ENCODE assay signal across 1 cellular context in the genomic region with DNA sequence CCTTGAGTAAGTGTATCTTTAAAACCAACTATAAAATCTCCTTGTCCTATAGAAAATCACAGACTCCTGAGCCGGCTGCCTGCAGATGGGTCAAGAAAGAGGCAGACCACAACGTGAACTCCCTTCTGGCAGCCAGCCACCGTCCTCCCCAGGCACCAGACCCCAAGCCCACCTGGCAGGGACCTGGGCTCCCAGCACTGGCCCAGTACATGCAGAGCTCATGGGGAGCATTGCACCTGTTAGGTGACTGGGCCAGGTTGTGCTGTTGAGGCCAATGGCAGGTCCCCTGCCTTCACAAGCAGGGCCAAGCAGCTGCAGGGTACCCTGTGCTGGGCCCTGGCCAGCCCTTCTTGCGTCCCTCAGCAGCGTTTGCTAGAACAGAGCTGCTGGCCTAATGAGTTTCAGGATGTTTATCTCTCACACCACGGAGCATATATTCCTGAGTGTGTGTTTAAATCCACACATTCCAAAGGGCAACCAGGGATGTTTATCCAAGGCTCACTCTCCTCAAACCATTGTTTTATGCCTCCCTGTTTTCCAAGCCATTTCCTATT.
TF ChIP-seq lines count a peak whose summit lies in the region.

No MANE protein-coding gene starts in this region.

TF ChIP-seq in GM23338, 12 proteins besides CTCF, POLR2A, EP300 and RAD21 (continued from another document):
- TF ChIP-seq ZNF331 (CRISPR knock-in tag; IDR thresholded peaks at IDR 0.05; ENCODE audit: low read depth) (no peak), EZH2phosphoT487 (IDR thresholded peaks at IDR 0.05; ENCODE audit: unreplicated experiment) (no peak)
- TF ChIP-seq, protein P1, sequence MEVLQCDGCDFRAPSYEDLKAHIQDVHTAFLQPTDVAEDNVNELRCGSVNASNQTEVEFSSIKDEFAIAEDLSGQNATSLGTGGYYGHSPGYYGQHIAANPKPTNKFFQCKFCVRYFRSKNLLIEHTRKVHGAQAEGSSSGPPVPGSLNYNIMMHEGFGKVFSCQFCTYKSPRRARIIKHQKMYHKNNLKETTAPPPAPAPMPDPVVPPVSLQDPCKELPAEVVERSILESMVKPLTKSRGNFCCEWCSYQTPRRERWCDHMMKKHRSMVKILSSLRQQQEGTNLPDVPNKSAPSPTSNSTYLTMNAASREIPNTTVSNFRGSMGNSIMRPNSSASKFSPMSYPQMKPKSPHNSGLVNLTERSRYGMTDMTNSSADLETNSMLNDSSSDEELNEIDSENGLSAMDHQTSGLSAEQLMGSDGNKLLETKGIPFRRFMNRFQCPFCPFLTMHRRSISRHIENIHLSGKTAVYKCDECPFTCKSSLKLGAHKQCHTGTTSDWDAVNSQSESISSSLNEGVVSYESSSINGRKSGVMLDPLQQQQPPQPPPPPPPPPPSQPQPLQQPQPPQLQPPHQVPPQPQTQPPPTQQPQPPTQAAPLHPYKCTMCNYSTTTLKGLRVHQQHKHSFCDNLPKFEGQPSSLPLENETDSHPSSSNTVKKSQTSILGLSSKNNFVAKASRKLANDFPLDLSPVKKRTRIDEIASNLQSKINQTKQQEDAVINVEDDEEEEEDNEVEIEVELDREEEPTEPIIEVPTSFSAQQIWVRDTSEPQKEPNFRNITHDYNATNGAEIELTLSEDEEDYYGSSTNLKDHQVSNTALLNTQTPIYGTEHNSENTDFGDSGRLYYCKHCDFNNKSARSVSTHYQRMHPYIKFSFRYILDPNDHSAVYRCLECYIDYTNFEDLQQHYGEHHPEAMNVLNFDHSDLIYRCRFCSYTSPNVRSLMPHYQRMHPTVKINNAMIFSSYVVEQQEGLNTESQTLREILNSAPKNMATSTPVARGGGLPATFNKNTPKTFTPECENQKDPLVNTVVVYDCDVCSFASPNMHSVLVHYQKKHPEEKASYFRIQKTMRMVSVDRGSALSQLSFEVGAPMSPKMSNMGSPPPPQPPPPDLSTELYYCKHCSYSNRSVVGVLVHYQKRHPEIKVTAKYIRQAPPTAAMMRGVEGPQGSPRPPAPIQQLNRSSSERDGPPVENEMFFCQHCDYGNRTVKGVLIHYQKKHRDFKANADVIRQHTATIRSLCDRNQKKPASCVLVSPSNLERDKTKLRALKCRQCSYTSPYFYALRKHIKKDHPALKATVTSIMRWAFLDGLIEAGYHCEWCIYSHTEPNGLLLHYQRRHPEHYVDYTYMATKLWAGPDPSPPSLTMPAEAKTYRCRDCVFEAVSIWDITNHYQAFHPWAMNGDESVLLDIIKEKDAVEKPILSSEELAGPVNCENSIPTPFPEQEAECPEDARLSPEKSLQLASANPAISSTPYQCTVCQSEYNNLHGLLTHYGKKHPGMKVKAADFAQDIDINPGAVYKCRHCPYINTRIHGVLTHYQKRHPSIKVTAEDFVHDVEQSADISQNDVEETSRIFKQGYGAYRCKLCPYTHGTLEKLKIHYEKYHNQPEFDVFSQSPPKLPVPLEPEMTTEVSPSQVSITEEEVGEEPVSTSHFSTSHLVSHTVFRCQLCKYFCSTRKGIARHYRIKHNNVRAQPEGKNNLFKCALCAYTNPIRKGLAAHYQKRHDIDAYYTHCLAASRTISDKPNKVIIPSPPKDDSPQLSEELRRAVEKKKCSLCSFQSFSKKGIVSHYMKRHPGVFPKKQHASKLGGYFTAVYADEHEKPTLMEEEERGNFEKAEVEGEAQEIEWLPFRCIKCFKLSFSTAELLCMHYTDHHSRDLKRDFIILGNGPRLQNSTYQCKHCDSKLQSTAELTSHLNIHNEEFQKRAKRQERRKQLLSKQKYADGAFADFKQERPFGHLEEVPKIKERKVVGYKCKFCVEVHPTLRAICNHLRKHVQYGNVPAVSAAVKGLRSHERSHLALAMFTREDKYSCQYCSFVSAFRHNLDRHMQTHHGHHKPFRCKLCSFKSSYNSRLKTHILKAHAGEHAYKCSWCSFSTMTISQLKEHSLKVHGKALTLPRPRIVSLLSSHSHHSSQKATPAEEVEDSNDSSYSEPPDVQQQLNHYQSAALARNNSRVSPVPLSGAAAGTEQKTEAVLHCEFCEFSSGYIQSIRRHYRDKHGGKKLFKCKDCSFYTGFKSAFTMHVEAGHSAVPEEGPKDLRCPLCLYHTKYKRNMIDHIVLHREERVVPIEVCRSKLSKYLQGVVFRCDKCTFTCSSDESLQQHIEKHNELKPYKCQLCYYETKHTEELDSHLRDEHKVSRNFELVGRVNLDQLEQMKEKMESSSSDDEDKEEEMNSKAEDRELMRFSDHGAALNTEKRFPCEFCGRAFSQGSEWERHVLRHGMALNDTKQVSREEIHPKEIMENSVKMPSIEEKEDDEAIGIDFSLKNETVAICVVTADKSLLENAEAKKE (CRISPR knock-in tag; IDR thresholded peaks at IDR 0.05), result no peak
